In the genomic region with DNA sequence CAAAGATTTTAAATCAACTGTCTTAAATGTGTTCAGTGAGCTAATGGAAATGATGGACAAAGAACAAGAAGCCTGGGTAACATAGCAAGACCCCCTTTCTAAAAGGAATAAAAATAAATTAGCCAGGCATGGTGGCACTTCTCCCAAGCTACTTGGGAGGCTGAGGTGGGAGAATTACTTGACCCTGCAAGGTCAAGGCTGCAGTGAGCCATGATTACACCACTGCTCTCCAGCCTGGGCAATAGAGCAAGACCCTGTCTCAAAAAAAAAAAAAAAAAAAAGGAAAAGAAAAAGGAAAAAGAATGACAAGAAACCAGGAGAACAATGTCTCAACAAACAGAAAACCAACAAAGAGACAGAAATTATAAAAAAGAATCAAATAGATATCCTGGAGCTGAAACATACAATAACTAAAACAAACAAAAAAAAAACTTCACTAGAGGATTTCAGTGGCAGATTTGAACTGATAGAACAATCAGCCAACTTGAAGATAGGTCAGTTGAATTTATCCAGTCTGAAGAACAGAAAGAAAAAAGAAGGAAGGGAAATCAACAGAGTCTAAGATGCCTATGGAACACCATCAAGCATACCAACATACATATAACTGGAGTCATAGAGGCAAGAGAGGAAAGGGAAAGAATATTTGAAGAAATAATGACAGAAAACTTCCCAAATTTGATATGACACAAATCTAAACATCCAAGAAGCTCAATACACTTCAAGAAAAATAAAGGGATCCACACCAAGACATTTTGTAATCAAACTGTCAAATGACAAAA, we compare ENCODE assay signal across 21 cellular contexts. TPM values are rescaled to one million over a fixed set of nuclear protein-coding genes. Genes with fewer than 3 reads are reported as not detected.
A peak's percentile ranks its signal among the peaks of the same experiment; 100 is the strongest.
DNase-seq lines count a peak whose midpoint lies in the region; ATAC-seq, FAIRE-seq and TF ChIP-seq lines count a peak whose summit lies in the region.
"Had no signal": no experiment of that assay in that cellular context is flagged by ENCODE, and none has a peak within 500 bp of the region (broad histone marks: within the 10 kb centered on the region; RNA-seq: fewer than 3 reads in every experiment).

No MANE protein-coding gene starts in this region.

- H2AFZ ChIP-seq in OCI-LY1 (ENCODE audit: low read length) (no peak overlapping the region), K562 (ENCODE audit: low read depth, low read length) (no peak overlapping the region)

- no peaks in the 10 kb centered on the region for H3K27me3 Mint-ChIP-seq in activated naive CD4-positive, alpha-beta T cell treated with anti-CD3 and anti-CD28 coated beads, Interleukin-2, amount 50 U/mL, for 24 hours

- POLR2A ChIA-PET in K562 (lab: Yijun Ruan, JAX): interaction anchor here (1.1 kb wide), 1 partner anchor 14 kb away, joined by 3 read pairs; no protein-coding TSS in a partner anchor

- peaks cover 10% of the 10 kb centered on the region for H3K36me3 Mint-ChIP-seq in activated naive CD4-positive, alpha-beta T cell treated with anti-CD3 and anti-CD28 coated beads, Interleukin-2, amount 50 U/mL, for 24 hours

- intact Hi-C loops in K562 (cut with micrococcal nuclease): no loop called here
- intact Hi-C loops in left colon (cut with DNase I, micrococcal nuclease): no loop called here

- H4K20me1 ChIP-seq in OCI-LY1 (ENCODE audit: insufficient read depth, low read length): no peaks in the 10 kb centered on the region
- H4K20me1 ChIP-seq in K562 (replicated peaks; ENCODE audit: control insufficient read depth, insufficient read depth, low read length): no peaks in the 10 kb centered on the region

- peaks cover 10% of the 10 kb centered on the region for H3K9me3 Mint-ChIP-seq in activated naive CD4-positive, alpha-beta T cell treated with anti-CD3 and anti-CD28 coated beads, Interleukin-2, amount 50 U/mL, for 24 hours
- H3K9me3 Mint-ChIP-seq: activated naive CD4-positive, alpha-beta T cell treated with anti-CD3 and anti-CD28 coated beads, Interleukin-2, amount 50 U/mL, for 72 hours had no signal

- TF ChIP-seq RAD21 in K562 (CRISPR knock-in tag; conservative IDR thresholded peaks at IDR 0.05 in 1 of 2, IDR thresholded peaks at IDR 0.05 in 1 of 2): no peak

- H3F3A ChIP-seq in OCI-LY1 (ENCODE audit: insufficient read depth, low read length): no peaks in the 10 kb centered on the region

- FAIRE-seq in K562 (lab: Jason Lieb, UNC) (no peak), HTR-8/SVneo (lab: Jason Lieb, UNC) (no peak)
- FAIRE-seq: H1 had no signal

- DNase-seq in activated naive CD4-positive, alpha-beta T cell treated with anti-CD3 and anti-CD28 coated beads, Interleukin-2, amount 50 U/mL, for 16 hours: no peak
- DNase-seq in K562 (ENCODE audit: extremely low read depth in 1 of 4, low spot score in 3 of 4) (no peak), left colon (no peak), HTR-8/SVneo (ENCODE audit: insufficient read length, low spot score) (no peak)
- no peak for DNase-seq in stimulated activated CD4-positive, alpha-beta T cell treated with anti-CD3 and anti-CD28 coated beads, Interleukin-12 subunit alpha, Interleukin-12 subunit beta, amount 100 ng/mL, for 4 hours
- DNase-seq: activated CD8-positive, alpha-beta memory T cell treated with anti-CD3 and anti-CD28 coated beads, Interleukin-2, amount 50 U/mL, for 48 hours; body of pancreas; COR-L47; effector memory CD4-positive, alpha-beta T cell; kidney glomerular epithelial cell; NCI-H2029 treated with DMSO at 0.1 percent for 48 hours; NCI-H345; ovary; Peyer's patch; right cardiac atrium; stimulated activated CD4-positive, alpha-beta T cell treated with anti-CD3 and anti-CD28 coated beads, Interleukin-15, amount 100 ng/mL, for 24 hours; tibial artery had no signal

- H3K27me3 ChIP-seq in OCI-LY1 (ENCODE audit: insufficient read depth, low read length) (no peaks in the 10 kb centered on the region), K562 (ENCODE audit: control insufficient read depth in 2 of 2, insufficient read depth in 2 of 2, low read length in 2 of 2) (no peaks in the 10 kb centered on the region)
- H3K27me3 ChIP-seq: body of pancreas, ovary, Peyer's patch, tibial artery had no signal

- no peak overlapping the region for H3K4me3 ChIP-seq in OCI-LY1 (ENCODE audit: low read depth, low read length, poor library complexity, severe bottlenecking)
- H3K4me3 ChIP-seq in K562: no peak overlapping the region
- H3K4me3 ChIP-seq: body of pancreas, ovary, Peyer's patch, tibial artery had no signal

- H3K4me2 ChIP-seq in OCI-LY1 (ENCODE audit: low read length) (no peak overlapping the region; the same call in 1 of the 2 replicates), K562 (ENCODE audit: insufficient read depth, low read length) (no peak overlapping the region)

- peaks cover 62% of the 10 kb centered on the region for H3K79me2 ChIP-seq in OCI-LY1 (ENCODE audit: insufficient read depth, low read length)
- peaks cover 78% of the 10 kb centered on the region for H3K79me2 ChIP-seq in K562 (ENCODE audit: control insufficient read depth, insufficient read depth, low read length)

- no peak for TF ChIP-seq POLR2A in K562 (conservative IDR thresholded peaks at IDR 0.05)

- H3K36me3 ChIP-seq in OCI-LY1 (ENCODE audit: insufficient read depth, low read length) (peaks cover 39% of the 10 kb centered on the region), K562 (ENCODE audit: control insufficient read depth, insufficient read depth, low read length) (peaks cover 44% of the 10 kb centered on the region)
- H3K36me3 ChIP-seq: ovary, Peyer's patch, tibial artery had no signal

- H3K9me1 ChIP-seq in K562 (ENCODE audit: control insufficient read depth, insufficient read depth, low read length): no peaks in the 10 kb centered on the region

- TF ChIP-seq CTCF in OCI-LY1 (IDR thresholded peaks at IDR 0.05; ENCODE audit: low read length) (no peak), K562 (IDR thresholded peaks at IDR 0.05 in 2 of 3, conservative IDR thresholded peaks at IDR 0.05 in 1 of 3; ENCODE audit: insufficient read depth in 2 of 3, low read depth in 1 of 3, low read length in 3 of 3) (no peak)

- ATAC-seq in K562: no peak
- ATAC-seq in left colon: no peak
- ATAC-seq: activated naive CD4-positive, alpha-beta T cell treated with anti-CD3 and anti-CD28 coated beads, Interleukin-2, amount 50 U/mL, for 72 hours; body of pancreas; right cardiac atrium had no signal

- in situ Hi-C loops in K562 (cut with MboI): no loop called here

- H3K4me1 ChIP-seq in OCI-LY1 (ENCODE audit: insufficient read depth, low read length, severe bottlenecking) (peaks cover 23% of the 10 kb centered on the region), K562 (replicated peaks in 1 of 2; ENCODE audit: control insufficient read depth in 2 of 2, insufficient read depth in 2 of 2, low read length in 2 of 2) (no peaks in the 10 kb centered on the region; a peak in 1 of 5 replicates)
- H3K4me1 ChIP-seq: body of pancreas, Peyer's patch, tibial artery had no signal

- H3K9ac ChIP-seq in OCI-LY1 (ENCODE audit: low read length): no peak overlapping the region
- H3K9ac ChIP-seq in K562 (ENCODE audit: insufficient read depth in 1 of 2, low read depth in 2 of 2, low read length in 2 of 2): no peak overlapping the region

- no peaks in the 10 kb centered on the region for H3K9me3 ChIP-seq in OCI-LY1 (ENCODE audit: low read length)
- no peaks in the 10 kb centered on the region for H3K9me3 ChIP-seq in K562 (replicated peaks; ENCODE audit: control insufficient read depth, insufficient read depth, low read depth, low read length)
- H3K9me3 ChIP-seq: body of pancreas, ovary, Peyer's patch had no signal

- peak overlapping the region; percentile 27 for H3K27ac Mint-ChIP-seq in activated naive CD4-positive, alpha-beta T cell treated with anti-CD3 and anti-CD28 coated beads, Interleukin-2, amount 50 U/mL, for 24 hours

- no peak for TF ChIP-seq EP300 in K562 (IDR thresholded peaks at IDR 0.05; ENCODE audit: low read length)

- H3K4me3 Mint-ChIP-seq in activated naive CD4-positive, alpha-beta T cell treated with anti-CD3 and anti-CD28 coated beads, Interleukin-2, amount 50 U/mL, for 24 hours: peak overlapping the region; percentile 20

- CTCF ChIA-PET in K562 (lab: Yijun Ruan, JAX; ENCODE audit: low intra/inter-chr PET ratio): no interaction called here

- peaks cover 25% of the 10 kb centered on the region for H3K4me1 Mint-ChIP-seq in activated naive CD4-positive, alpha-beta T cell treated with anti-CD3 and anti-CD28 coated beads, Interleukin-2, amount 50 U/mL, for 24 hours

- H3K9me2 ChIP-seq in OCI-LY1 (ENCODE audit: low read depth, low read length): no peaks in the 10 kb centered on the region

- H3K27ac ChIP-seq in OCI-LY1 (ENCODE audit: low read depth, low read length, poor library complexity, severe bottlenecking) (peak overlapping the region; percentile 77), K562 (ENCODE audit: extremely low read depth, low read depth, low read length) (no peak overlapping the region)
- H3K27ac ChIP-seq: body of pancreas, ovary, tibial artery had no signal

- no TSS peak for BruUV-seq in K562 (replicated peaks; lab: Mats Ljungman, UMichigan)

RNA-seq across cellular contexts. Expression of a gene that starts 16.8 kb away (rescaled TPM):
- total RNA-seq in K562 (2011; cell fraction: chromatin; rRNA removed; ENCODE audit: low replicate concordance): 10.4 and 12.2 TPM in 2 replicates
- 7.6 and 8.5 TPM in 2 replicates for total RNA-seq in K562 (2011; cell fraction: nucleolus; rRNA removed)
- 13.0 and 19.7 TPM in 2 replicates for total RNA-seq in K562 (2011; cell fraction: nucleoplasm; rRNA removed)
- total RNA-seq in K562 (2014; rRNA removed): 7.9 and 8.0 TPM in 2 replicates
- 11.8 and 13.9 TPM in 2 replicates for total RNA-seq in K562 (2014; rRNA removed; fragmentation: Illumina TruSeq; extraction: Trizol)
- total RNA-seq in K562 (2015; rRNA removed; fragmentation: Illumina TruSeq; extraction: Trizol): 12.9 and 13.2 TPM in 2 replicates
- 10.6 and 11.7 TPM in 2 replicates for total RNA-seq in K562 (2021)
- polyA plus RNA-seq in K562 (2011; rRNA removed): 11.2 and 14.9 TPM in 2 replicates
- 8.2 and 13.3 TPM in 2 replicates for polyA plus RNA-seq in K562 (2011; cell fraction: cytosol; rRNA removed)
- polyA plus RNA-seq in K562 (2011; cell fraction: nucleus; rRNA removed): 8.4 and 9.7 TPM in 2 replicates
- polyA plus RNA-seq in K562 (2012): 14.5 and 32.7 TPM in 2 replicates
- 12.1 and 12.7 TPM in 2 replicates for polyA plus RNA-seq in K562 (2014; fragmentation: Illumina TruSeq; extraction: Trizol)
- polyA plus RNA-seq in K562 (2014; fragmentation: Nextera tagmentation; extraction: Ambion mirVana): 1 to 10 TPM; 2.9 to 3.2 TPM
- 9.0 and 14.1 TPM in 2 replicates for polyA plus RNA-seq in K562 (2014; rRNA removed)
- polyA minus RNA-seq in K562 (2011; rRNA and poly(A)+ RNA removed): 8.9 and 9.0 TPM in 2 replicates
- polyA minus RNA-seq in K562 (2011; cell fraction: cytosol; rRNA and poly(A)+ RNA removed): 5.2 and 5.9 TPM in 2 replicates
- 2.2 and 4.7 TPM in 2 replicates for polyA minus RNA-seq in K562 (2011; cell fraction: nucleus; rRNA and poly(A)+ RNA removed)
- 10 to 100 TPM; 90.5 to 94.6 TPM for total RNA-seq in left colon

RNA-seq across cellular contexts. Expression of a gene that starts 17.8 kb away (rescaled TPM):
- 5.9 and 11.7 TPM in 2 replicates for total RNA-seq in K562 (2011; cell fraction: chromatin; rRNA removed; ENCODE audit: low replicate concordance)
- 5.3 and 6.2 TPM in 2 replicates for total RNA-seq in K562 (2011; cell fraction: nucleolus; rRNA removed)
- total RNA-seq in K562 (2011; cell fraction: nucleoplasm; rRNA removed): 7.2 and 10.0 TPM in 2 replicates
- 12.4 and 13.2 TPM in 2 replicates for total RNA-seq in K562 (2014; rRNA removed)
- total RNA-seq in K562 (2014; rRNA removed; fragmentation: Illumina TruSeq; extraction: Trizol): 11.8 and 13.2 TPM in 2 replicates
- total RNA-seq in K562 (2015; rRNA removed; fragmentation: Illumina TruSeq; extraction: Trizol): 12.6 and 14.4 TPM in 2 replicates
- 13.1 and 13.2 TPM in 2 replicates for total RNA-seq in K562 (2021)
- 7.3 and 9.1 TPM in 2 replicates for polyA plus RNA-seq in K562 (2011; rRNA removed)
- polyA plus RNA-seq in K562 (2011; cell fraction: cytosol; rRNA removed): 3.0 and 3.3 TPM in 2 replicates
- polyA plus RNA-seq in K562 (2011; cell fraction: nucleus; rRNA removed): 6.6 and 7.8 TPM in 2 replicates
- polyA plus RNA-seq in K562 (2012): 6.5 and 7.2 TPM in 2 replicates
- 9.4 and 10.0 TPM in 2 replicates for polyA plus RNA-seq in K562 (2014; fragmentation: Illumina TruSeq; extraction: Trizol)
- 1 to 10 TPM; 2.7 TPM for polyA plus RNA-seq in K562 (2014; fragmentation: Nextera tagmentation; extraction: Ambion mirVana)
- 9.9 and 10.8 TPM in 2 replicates for polyA plus RNA-seq in K562 (2014; rRNA removed)
- polyA minus RNA-seq in K562 (2011; rRNA and poly(A)+ RNA removed): 5.4 and 6.1 TPM in 2 replicates
- 3.6 TPM in 2 replicates for polyA minus RNA-seq in K562 (2011; cell fraction: cytosol; rRNA and poly(A)+ RNA removed)
- 6.5 and 6.6 TPM in 2 replicates for polyA minus RNA-seq in K562 (2011; cell fraction: nucleus; rRNA and poly(A)+ RNA removed)
- total RNA-seq in left colon: 1 to 10 TPM; 1.6 to 3.4 TPM

RNA-seq across cellular contexts. Expression of a gene that starts 49.6 kb away (rescaled TPM):
- 0.81 and 2.5 TPM in 2 replicates for total RNA-seq in K562 (2011; cell fraction: chromatin; rRNA removed; ENCODE audit: low replicate concordance)
- 0.66 and 0.83 TPM in 2 replicates for total RNA-seq in K562 (2011; cell fraction: nucleolus; rRNA removed)
- 1.8 and 2.4 TPM in 2 replicates for total RNA-seq in K562 (2011; cell fraction: nucleoplasm; rRNA removed)
- total RNA-seq in K562 (2014; rRNA removed) (1.9 and 2.0 TPM in 2 replicates), K562 (2014; rRNA removed; fragmentation: Illumina TruSeq; extraction: Trizol) (1.8 and 2.0 TPM in 2 replicates), K562 (2015; rRNA removed; fragmentation: Illumina TruSeq; extraction: Trizol) (1.3 and 1.9 TPM in 2 replicates), K562 (2021) (1.9 and 2.1 TPM in 2 replicates), left colon (1 to 10 TPM; 2.0 to 4.3 TPM)
- polyA plus RNA-seq in K562 (2011; rRNA removed) (1.4 and 2.2 TPM in 2 replicates), K562 (2014; fragmentation: Illumina TruSeq; extraction: Trizol) (1.1 and 2.0 TPM in 2 replicates), K562 (2014; fragmentation: Nextera tagmentation; extraction: Ambion mirVana) (under 1 TPM; 0.38 to 0.52 TPM), K562 (2014; rRNA removed) (2.4 and 3.4 TPM in 2 replicates)
- 0.42 and 1.8 TPM in 2 replicates for polyA plus RNA-seq in K562 (2011; cell fraction: cytosol; rRNA removed)
- polyA plus RNA-seq in K562 (2011; cell fraction: nucleus; rRNA removed): 0.85 and 1.7 TPM in 2 replicates
- 3.0 and 3.6 TPM in 2 replicates for polyA plus RNA-seq in K562 (2012)
- 0.70 and 1.3 TPM in 2 replicates for polyA minus RNA-seq in K562 (2011; rRNA and poly(A)+ RNA removed)
- 0.29 and 0.73 TPM in 2 replicates for polyA minus RNA-seq in K562 (2011; cell fraction: cytosol; rRNA and poly(A)+ RNA removed)
- 0.13 and 0.56 TPM in 2 replicates for polyA minus RNA-seq in K562 (2011; cell fraction: nucleus; rRNA and poly(A)+ RNA removed)

Comparison
In these comparisons a context has a peak if more than half of its experiments do, and no peak if none do; other contexts are left out.
1. RNA of a gene that starts 16.8 kb away (total RNA-seq): 90.5 to 94.6 TPM in left colon; 7.6 to 19.7 TPM in K562; every median in the first group is over 4 times any median in the second.